In the genomic region with DNA sequence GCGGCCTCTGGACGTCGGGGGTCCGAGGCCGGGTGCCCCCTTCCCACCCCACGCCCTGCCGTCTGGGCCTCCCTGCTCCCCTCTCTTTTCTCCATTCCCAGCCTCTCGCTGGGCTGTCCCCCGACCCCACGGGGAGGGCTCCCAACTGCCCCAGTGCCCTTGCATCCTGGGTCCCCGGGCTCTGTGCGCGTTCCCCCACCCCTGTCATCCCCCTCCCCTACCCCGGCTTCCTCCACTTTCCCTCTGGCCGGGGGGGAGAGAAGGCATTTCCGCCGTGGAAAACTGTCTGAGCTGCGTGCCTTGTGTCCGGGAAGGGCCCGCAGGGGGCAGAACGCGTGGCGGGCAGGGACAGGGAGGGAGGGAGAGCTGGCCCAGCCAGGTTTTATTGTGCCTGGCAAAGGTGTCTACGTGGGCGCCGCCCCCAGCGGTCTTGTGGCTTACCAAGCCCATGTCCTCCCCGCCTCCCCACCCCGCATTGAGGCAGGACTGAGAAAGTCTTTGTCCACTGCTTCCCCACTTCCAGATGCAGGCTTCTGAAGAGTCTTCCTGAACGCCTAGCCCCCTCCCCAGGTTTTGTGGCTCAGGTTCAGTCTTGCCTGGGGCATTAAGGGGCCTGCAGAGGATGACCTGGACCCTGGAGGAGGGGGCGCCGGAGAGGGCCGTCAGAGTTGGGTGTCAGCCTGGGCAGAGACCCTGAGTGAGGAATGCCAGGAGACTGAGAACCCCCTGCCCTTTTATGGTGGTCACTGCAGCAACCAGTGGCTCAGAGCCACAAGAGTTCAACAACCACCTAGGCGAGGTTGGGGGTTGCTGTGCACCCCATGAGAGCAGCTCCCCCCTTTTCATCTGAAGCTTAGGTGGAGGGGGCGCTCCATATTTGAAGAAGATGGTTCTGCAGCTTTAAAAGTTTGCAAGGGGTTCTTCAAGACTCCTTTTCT, we compare ENCODE assay signal across 9 cellular contexts. TPM values are rescaled to one million over a fixed set of nuclear protein-coding genes. Genes with fewer than 3 reads are reported as not detected.
DNase-seq lines count a peak whose midpoint lies in the region; ATAC-seq and TF ChIP-seq lines count a peak whose summit lies in the region.
"Had no signal": no experiment of that assay in that cellular context is flagged by ENCODE, and none has a peak within 500 bp of the region (broad histone marks: within the 10 kb centered on the region; RNA-seq: fewer than 3 reads in every experiment).

No MANE protein-coding gene starts in this region.

- POLR2A ChIA-PET in AG04450 (lab: Yijun Ruan, JAX) = no interaction called here

- no peak overlapping the region for H3K27ac Mint-ChIP-seq in activated T-cell treated with anti-CD3 and anti-CD28 coated beads, Interleukin-2, amount 50 U/mL, for 72 hours

- CTCF ChIA-PET in AG04450 (lab: Charles Lee) = interaction anchor here (0.6 to 2.0 kb wide), 8 partner anchors 9 to 189 kb away, joined by 4 to 12 read pairs (median 5); no protein-coding TSS in a partner anchor

- no peak overlapping the region for H3K9ac ChIP-seq in GM23248

- H4K20me1 ChIP-seq in GM23248 (ENCODE audit: insufficient read depth) = no peaks in the 10 kb centered on the region

- peaks cover 2 to 3% of the 10 kb centered on the region in 2 donors for H3K36me3 Mint-ChIP-seq in activated T-cell treated with anti-CD3 and anti-CD28 coated beads, Interleukin-2, amount 50 U/mL, for 72 hours (ENCODE audit: insufficient read depth in 2 of 2)

- 0 out of 2 replicates have a peak, but pooled peaks cover 9% of the 10 kb centered on the region for H3F3A ChIP-seq in GM23248 (ENCODE audit: insufficient read depth)

- H3K9me3 Mint-ChIP-seq in activated T-cell treated with anti-CD3 and anti-CD28 coated beads, Interleukin-2, amount 50 U/mL, for 72 hours = no peaks in the 10 kb centered on the region

- H3K4me1 Mint-ChIP-seq in activated T-cell treated with anti-CD3 and anti-CD28 coated beads, Interleukin-2, amount 50 U/mL, for 72 hours (ENCODE audit: low read depth) = peaks cover 49% of the 10 kb centered on the region

- in situ Hi-C loops in GM23248 (cut with MboI) = no loop called here

- H3K27me3 ChIP-seq in AG04450 (ENCODE audit: control insufficient read depth, insufficient read depth, low read length) (peaks cover 23% of the 10 kb centered on the region), GM23248 (replicated peaks; ENCODE audit: insufficient read depth) (peaks cover 30% of the 10 kb centered on the region)

- no peak overlapping the region for H3K27ac ChIP-seq in AG04450 (ENCODE audit: low read depth, low read length)
- H3K27ac ChIP-seq in GM23248 = no peak overlapping the region

- H3K4me3 ChIP-seq in AG04450 (ENCODE audit: low read depth, low read length) (peak overlapping the region; percentile 82), GM23248 (no peak overlapping the region)

- no peak overlapping the region for H3K4me2 ChIP-seq in GM23248 (ENCODE audit: unreplicated experiment)

- no peaks in the 10 kb centered on the region for H3K79me2 ChIP-seq in GM23248 (ENCODE audit: insufficient read depth)

- H3K27me3 Mint-ChIP-seq in activated T-cell treated with anti-CD3 and anti-CD28 coated beads, Interleukin-2, amount 50 U/mL, for 72 hours (ENCODE audit: low read depth) = peaks cover 22% of the 10 kb centered on the region

- no peak for ATAC-seq in activated T-cell treated with anti-CD3 and anti-CD28 coated beads, Interleukin-2, amount 50 U/mL, for 72 hours (replicated peaks in 1 of 2)
- ATAC-seq in HG03045 (IDR thresholded peaks at IDR 0.05; ENCODE audit: unreplicated experiment) (no peak), GM21619 (IDR thresholded peaks at IDR 0.05; ENCODE audit: unreplicated experiment) (no peak)

- H3K9me2 ChIP-seq in GM23248 (ENCODE audit: insufficient read depth) = no peaks in the 10 kb centered on the region

- no peak for DNase-seq in AG04450 (ENCODE audit: low read depth, low spot score)
- peak; percentile 41 for DNase-seq in GM23248
- DNase-seq in activated T-cell treated with anti-CD3 and anti-CD28 coated beads, Interleukin-2, amount 50 U/mL, for 72 hours = peak; percentile 38 to 46
- DNase-seq in globus pallidus (ENCODE audit: low spot score) = peak; percentile 67
- peak; percentile 66 for DNase-seq in pons (ENCODE audit: low spot score)
- DNase-seq in NCI-H2196 treated with DMSO at 0.1 percent for 48 hours (lab: John Stamatoyannopoulos, UW; ENCODE audit: unreplicated experiment) = no peak

- no peaks in the 10 kb centered on the region for H3K36me3 ChIP-seq in GM23248 (ENCODE audit: low read depth)

- no peaks in the 10 kb centered on the region for H3K4me1 ChIP-seq in GM23248 (ENCODE audit: insufficient read depth)

- H2AFZ ChIP-seq in GM23248 = no peak overlapping the region

- peaks cover 3% of the 10 kb centered on the region; the same call in 1 of the 2 replicates for H3K9me3 ChIP-seq in AG04450 (ENCODE audit: control insufficient read depth, insufficient read depth, low read length)
- H3K9me3 ChIP-seq in GM23248 (ENCODE audit: low read depth) = no peaks in the 10 kb centered on the region

- peak; percentile 24; the same call in 1 of the 2 replicates for TF ChIP-seq CTCF in AG04450 (IDR thresholded peaks at IDR 0.05; ENCODE audit: low read depth, low read length)

- 13 to 19% methylated on average over 19 to 34 of the region's 35 CpGs for WGBS in GM23248 (ENCODE audit: low coverage in 1 of 2, low lambda C conversion rate in 2 of 2, missing lambda C conversion rate in 2 of 2), 2 experiments

- H3K4me3 Mint-ChIP-seq in activated T-cell treated with anti-CD3 and anti-CD28 coated beads, Interleukin-2, amount 50 U/mL, for 72 hours = peak overlapping the region; percentile 84 to 95

RNA-seq across cellular contexts. Expression of gene ITM2C, which starts 1.3 kb away (rescaled TPM):
- polyA plus RNA-seq in AG04450 (2011; rRNA removed) (371 and 551 TPM in 2 replicates), GM23248 (2016; fragmentation: Nextera tagmentation; extraction: Ambion mirVana) (47.3 and 51.2 TPM in 2 replicates)
- polyA minus RNA-seq in AG04450 (2011; rRNA and poly(A)+ RNA removed) = 169 and 246 TPM in 2 replicates
- total RNA-seq in GM23248 (2014; rRNA removed; shearing (Covaris generic)) = 35.0 and 38.9 TPM in 2 replicates
- 10 to 100 TPM; 42.8 to 58.7 TPM for total RNA-seq in activated T-cell treated with anti-CD3 and anti-CD28 coated beads, Interleukin-2, amount 50 U/mL, for 72 hours

RNA-seq across cellular contexts. Expression of gene GPR55, which starts 59.0 kb away (rescaled TPM):
- polyA plus RNA-seq in AG04450 (2011; rRNA removed) (not detected in 2 replicates), GM23248 (2016; fragmentation: Nextera tagmentation; extraction: Ambion mirVana) (0.20 TPM in 1 of 2 replicates, not detected in the other)
- polyA minus RNA-seq in AG04450 (2011; rRNA and poly(A)+ RNA removed) = not detected in 2 replicates
- not detected in 2 replicates for total RNA-seq in GM23248 (2014; rRNA removed; shearing (Covaris generic))
- total RNA-seq in activated T-cell treated with anti-CD3 and anti-CD28 coated beads, Interleukin-2, amount 50 U/mL, for 72 hours = 1 to 10 TPM; 6.8 to 9.8 TPM
- polyA plus RNA-seq: keratinocyte had no signal

Comparison
In these comparisons a context has a peak if more than half of its experiments do, and no peak if none do; other contexts are left out.
1. DNase-seq: peak in GM23248 (single experiment), activated T-cell treated with anti-CD3 and anti-CD28 coated beads, Interleukin-2, amount 50 U/mL, for 72 hours (2 of 2), globus pallidus (single experiment) and pons (single experiment); none in AG04450 (single experiment) and NCI-H2196 treated with DMSO at 0.1 percent for 48 hours (single experiment).